ENCODE assay signal across 8 cellular contexts in the genomic region with DNA sequence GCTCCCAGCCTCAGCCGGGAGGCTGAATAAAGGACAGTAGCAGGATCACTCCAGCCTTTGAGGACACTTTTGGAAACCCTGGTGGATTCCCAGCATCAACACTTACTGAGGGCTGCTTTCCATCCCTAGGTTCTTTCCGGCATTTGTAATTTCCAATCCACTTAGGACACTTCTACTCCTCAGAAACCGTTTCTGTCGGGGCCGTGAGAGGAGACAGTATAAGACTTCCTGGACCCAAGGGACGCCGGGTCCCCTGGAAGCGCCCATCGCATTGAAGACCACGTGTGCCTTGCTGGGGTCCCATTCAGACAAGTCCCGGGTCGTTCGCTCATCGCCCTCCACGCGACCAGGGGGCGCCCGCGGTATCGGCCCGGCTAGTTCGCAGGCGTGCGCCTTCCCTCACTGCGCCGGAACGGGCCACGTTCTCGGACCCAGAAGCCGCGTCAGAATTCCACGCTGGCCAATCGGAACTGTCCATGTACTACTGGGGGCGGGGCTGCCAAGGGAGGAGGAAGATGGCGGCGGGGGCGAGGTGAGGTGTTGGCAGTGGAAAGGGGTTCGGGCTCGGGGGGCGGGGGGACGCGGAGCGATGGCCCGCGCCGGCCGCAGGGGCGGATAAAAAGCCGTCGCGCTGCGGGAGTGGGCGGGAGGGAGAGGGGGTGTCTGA.
DNase-seq lines count a peak whose midpoint lies in the region; ATAC-seq and TF ChIP-seq lines count a peak whose summit lies in the region.

A gene (plus strand): TSS at position 479 of the 667 bp plus-strand sequence. CDS start 202 bp downstream, outside the sequence.

- no peak within 1 kb of the TSS; the same call in 1 of the 2 replicates for H3K27ac ChIP-seq in ACC112 (ENCODE audit: low read depth, low read length)
- peak within 1 kb of the TSS; percentile 67 for H3K27ac ChIP-seq in brain microvascular endothelial cell
- no peak within 1 kb of the TSS for H3K27ac ChIP-seq in iPS DF 6.9 (ENCODE audit: low read length)

- H3K27me3 ChIP-seq in ACC112 (ENCODE audit: insufficient read depth, low read length) (no peaks in the 10 kb centered on the region), brain microvascular endothelial cell (replicated peaks) (no peaks in the 10 kb centered on the region), iPS DF 6.9 (ENCODE audit: control insufficient read depth, insufficient read depth, low read length) (no peaks in the 10 kb centered on the region)

- H3K9me3 ChIP-seq in iPS DF 6.9 (ENCODE audit: control insufficient read depth, insufficient read depth, low read length), result no peaks in the 10 kb centered on the region

- H3K4me1 ChIP-seq in ACC112 (ENCODE audit: control insufficient read depth, insufficient read depth, low read length, unreplicated experiment), result peaks cover 15% of the 10 kb centered on the region
- H3K4me1 ChIP-seq in iPS DF 6.9 (ENCODE audit: control insufficient read depth, insufficient read depth, low read length), result no peaks in the 10 kb centered on the region

- H3K79me2 ChIP-seq in ACC112 (ENCODE audit: control insufficient read depth, insufficient read depth, low read length, unreplicated experiment), result peaks cover 46% of the 10 kb centered on the region

- DNase-seq in NCI-H2171 (lab: John Stamatoyannopoulos, UW) (peak; percentile 96), UCSD-AML1 (lab: John Stamatoyannopoulos, UW; ENCODE audit: unreplicated experiment) (peak; percentile 98), brain microvascular endothelial cell (peak; percentile 98), iPS DF 6.9 (ENCODE audit: low read depth, low spot score) (peak; percentile 93), skeletal muscle cell (ENCODE audit: low read depth) (peak; percentile 93)

- H3K4me3 ChIP-seq in ACC112 (ENCODE audit: low read depth, low read length), result peak within 1 kb of the TSS; percentile 92
- peak within 1 kb of the TSS; percentile 79 for H3K4me3 ChIP-seq in brain microvascular endothelial cell (ENCODE audit: low read depth, low read length)
- peak within 1 kb of the TSS; percentile 68 for H3K4me3 ChIP-seq in iPS DF 6.9 (ENCODE audit: low read length)
- peak within 1 kb of the TSS; percentile 78 for H3K4me3 ChIP-seq in skeletal muscle cell (ENCODE audit: low read depth, low read length)

- H2AFZ ChIP-seq in ACC112 (ENCODE audit: low read length, unreplicated experiment), result peak within 1 kb of the TSS; percentile 99

- peaks cover 12% of the 10 kb centered on the region for H3K36me3 ChIP-seq in ACC112 (ENCODE audit: insufficient read depth, low read length)
- H3K36me3 ChIP-seq in brain microvascular endothelial cell (replicated peaks), result no peaks in the 10 kb centered on the region
- no peaks in the 10 kb centered on the region for H3K36me3 ChIP-seq in iPS DF 6.9 (ENCODE audit: control insufficient read depth, insufficient read depth, low read length)

- in situ Hi-C loops in brain microvascular endothelial cell (cut with HindIII; ENCODE audit: low pct_ligation_motif_present, low sequenced_read_pairs), result no loop called here

- WGBS in iPS DF 6.9 (ENCODE audit: insufficient coverage, insufficient read length), result no CpG with 5 or more reads among the region's 53 CpGs

- ATAC-seq in GM18867 (IDR thresholded peaks at IDR 0.05; ENCODE audit: unreplicated experiment) (peak; percentile 98), HG03108 (IDR thresholded peaks at IDR 0.05; ENCODE audit: unreplicated experiment) (peak; percentile 99)

- TF ChIP-seq CTCF in brain microvascular endothelial cell (IDR thresholded peaks at IDR 0.05; ENCODE audit: low read depth, low read length, missing control alignments), result peak; percentile 89
